In the genomic region with DNA sequence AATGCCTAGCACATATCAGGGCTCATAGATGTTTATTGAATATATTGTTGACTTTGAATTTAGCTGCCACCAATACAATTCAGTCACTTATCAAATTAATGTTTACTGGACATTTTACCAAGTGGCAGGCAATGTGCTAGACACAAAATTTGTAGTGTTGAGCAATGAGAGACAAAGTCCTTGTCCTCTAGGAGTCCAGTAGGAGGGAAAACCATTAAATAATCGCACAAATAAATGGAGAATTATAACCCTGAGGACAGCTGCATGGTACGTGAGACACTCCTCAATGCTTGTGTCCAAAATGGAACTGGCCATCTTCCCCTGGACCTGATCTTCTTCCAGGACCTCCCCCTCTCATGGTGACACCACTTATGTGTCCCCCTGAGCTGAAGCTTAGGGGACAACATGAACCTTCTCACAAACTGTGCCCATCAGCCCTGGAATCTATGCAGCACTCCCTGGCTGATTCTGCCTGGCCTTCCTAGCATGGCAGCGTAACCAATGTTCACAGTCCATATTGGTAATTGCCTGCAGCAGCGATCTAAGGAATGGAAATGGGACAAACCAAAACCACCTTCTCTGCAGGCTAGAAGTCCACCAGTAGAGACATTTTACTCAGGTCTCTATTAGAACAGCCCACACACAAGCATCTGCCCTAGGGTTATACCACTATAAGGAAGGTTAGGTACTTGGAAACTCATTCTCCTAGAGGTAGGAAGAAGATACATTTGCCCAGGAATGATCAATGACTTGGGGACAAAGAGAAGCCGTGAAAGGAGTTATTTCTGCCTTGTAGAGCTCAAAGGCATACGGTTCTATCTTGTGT, we compare ENCODE assay signal across 12 cellular contexts.
DNase-seq lines count a peak whose midpoint lies in the region; ATAC-seq and TF ChIP-seq lines count a peak whose summit lies in the region.
"Had no signal": no experiment of that assay in that cellular context is flagged by ENCODE, and none has a peak within 500 bp of the region (broad histone marks: within the 10 kb centered on the region; RNA-seq: fewer than 3 reads in every experiment).

No MANE protein-coding gene starts in this region.

- H3K4me2 ChIP-seq in SK-N-SH (no peak overlapping the region), PC-3 (ENCODE audit: low read length) (no peak overlapping the region), smooth muscle cell (no peak overlapping the region)
- H3K4me2 ChIP-seq: KMS-11 had no signal

- H3K27me3 Mint-ChIP-seq in activated CD4-positive, alpha-beta T cell treated with anti-CD3 and anti-CD28 coated beads, Interleukin-2, amount 10 ng/mL, durations not matched to agents 24 days and 14 days, result peaks cover 34% of the 10 kb centered on the region

- TF ChIP-seq RAD21 in SK-N-SH (IDR thresholded peaks at IDR 0.05; ENCODE audit: low read length), result no peak
- peak in 1 of 2 donors; percentile 16 for TF ChIP-seq RAD21 in liver (IDR thresholded peaks at IDR 0.05)

- TF ChIP-seq POLR2A in tibial nerve (IDR thresholded peaks at IDR 0.05), result no peak

- intact Hi-C loops in PC-3 (cut with micrococcal nuclease), result loop anchor here (1.0 to 5.0 kb wide), 4 partner anchors 34 to 102 kb away; no protein-coding TSS in a partner anchor
- intact Hi-C loops in activated CD4-positive, alpha-beta T cell treated with anti-CD3 and anti-CD28 coated beads, Interleukin-2, amount 10 ng/mL, durations not matched to agents 24 days and 14 days (cut with micrococcal nuclease), result loop anchor here (1.0 to 10.0 kb wide), 3 partner anchors 44 to 274 kb away; no protein-coding TSS in a partner anchor

- DNase-seq in SK-N-SH (no peak), PC-3 (no peak), smooth muscle cell (lab: John Stamatoyannopoulos, UW; ENCODE audit: unreplicated experiment) (no peak), DMS 273 (lab: John Stamatoyannopoulos, UW; ENCODE audit: unreplicated experiment) (no peak), tibial nerve (ENCODE audit: low spot score in 2 of 2) (no peak)
- DNase-seq in activated CD4-positive, alpha-beta T cell treated with anti-CD3 and anti-CD28 coated beads, Interleukin-2, amount 10 ng/mL, durations not matched to agents 24 days and 14 days, result no peak

- no peak overlapping the region for H3K4me3 Mint-ChIP-seq in activated CD4-positive, alpha-beta T cell treated with anti-CD3 and anti-CD28 coated beads, Interleukin-2, amount 10 ng/mL, durations not matched to agents 24 days and 14 days
- H3K4me3 Mint-ChIP-seq: CD4-positive, alpha-beta T cell had no signal

- no peaks in the 10 kb centered on the region for H3K9me3 ChIP-seq in SK-N-SH
- H3K9me3 ChIP-seq in PC-3 (ENCODE audit: low read length), result no peaks in the 10 kb centered on the region
- no peaks in the 10 kb centered on the region for H3K9me3 ChIP-seq in liver (ENCODE audit: control insufficient read depth in 4 of 4, low read length in 3 of 4)
- H3K9me3 ChIP-seq in smooth muscle cell (replicated peaks; ENCODE audit: low read depth), result no peaks in the 10 kb centered on the region
- H3K9me3 ChIP-seq in tibial nerve, result no peaks in the 10 kb centered on the region
- H3K9me3 ChIP-seq: Caco-2 had no signal

- H3K27ac ChIP-seq in SK-N-SH (ENCODE audit: low read depth in 2 of 2, low read length in 1 of 2) (no peak overlapping the region), PC-3 (ENCODE audit: low read length) (no peak overlapping the region), liver (ENCODE audit: low read depth in 1 of 2, low read length in 2 of 2) (peak overlapping the region in 1 of 2 donors; percentile 36), smooth muscle cell (ENCODE audit: low read depth) (peak overlapping the region; percentile 20), tibial nerve (peak overlapping the region in 1 of 4 donors; percentile 63)
- H3K27ac ChIP-seq: KMS-11 had no signal

- no peaks in the 10 kb centered on the region for H3K9me2 ChIP-seq in SK-N-SH
- H3K9me2 ChIP-seq in PC-3 (replicated peaks; ENCODE audit: low read length), result no peaks in the 10 kb centered on the region

- H3F3A ChIP-seq in SK-N-SH (replicated peaks; ENCODE audit: insufficient read depth), result peaks cover 6% of the 10 kb centered on the region
- no peaks in the 10 kb centered on the region for H3F3A ChIP-seq in PC-3 (ENCODE audit: low read length, unreplicated experiment)
- peaks cover 47% of the 10 kb centered on the region for H3F3A ChIP-seq in smooth muscle cell (ENCODE audit: low read depth)

- TF ChIP-seq CTCF in SK-N-SH (IDR thresholded peaks at IDR 0.05), result no peak
- TF ChIP-seq CTCF in PC-3 (conservative IDR thresholded peaks at IDR 0.05; ENCODE audit: low read depth, low read length), result no peak
- TF ChIP-seq CTCF in liver (IDR thresholded peaks at IDR 0.05; ENCODE audit: low read depth, low read length, missing input control), result no peak
- TF ChIP-seq CTCF in smooth muscle cell (IDR thresholded peaks at IDR 0.05; ENCODE audit: borderline replicate concordance, insufficient read depth, poor library complexity, severe bottlenecking), result no peak
- TF ChIP-seq CTCF in tibial nerve (IDR thresholded peaks at IDR 0.05), result no peak

- H3K4me3 ChIP-seq in SK-N-SH (ENCODE audit: low read depth in 2 of 2, low read length in 1 of 2) (no peak overlapping the region), PC-3 (ENCODE audit: low read length) (no peak overlapping the region), liver (ENCODE audit: low read depth in 1 of 3, low read length in 3 of 3) (no peak overlapping the region), smooth muscle cell (no peak overlapping the region), tibial nerve (no peak overlapping the region)
- H3K4me3 ChIP-seq: GM12878 had no signal

- H3K4me1 ChIP-seq in SK-N-SH (ENCODE audit: control insufficient read depth in 1 of 2, insufficient read depth in 2 of 2, low read depth in 1 of 2, low read length in 1 of 2) (peaks cover 0 to 14% of the 10 kb centered on the region in 2 experiments; a peak in 2 of 4 replicates), PC-3 (ENCODE audit: insufficient read depth, low read length) (peaks cover 8% of the 10 kb centered on the region; the same call in 1 of the 2 replicates), liver (ENCODE audit: control insufficient read depth in 4 of 4, insufficient read depth in 4 of 4, low read length in 3 of 4) (peaks cover 5 to 25% (median 14%) of the 10 kb centered on the region in 4 donors), smooth muscle cell (ENCODE audit: low read depth) (peaks cover 10% of the 10 kb centered on the region), tibial nerve (peaks cover 0 to 8% (median 0%) of the 10 kb centered on the region in 4 donors)
- H3K4me1 ChIP-seq: Caco-2 had no signal

- no peaks in the 10 kb centered on the region for H3K27me3 ChIP-seq in SK-N-SH (ENCODE audit: insufficient read depth)
- no peaks in the 10 kb centered on the region for H3K27me3 ChIP-seq in PC-3 (ENCODE audit: low read length)
- H3K27me3 ChIP-seq in liver (ENCODE audit: control insufficient read depth in 4 of 4, insufficient read depth in 4 of 4, low read length in 3 of 4), result no peaks in the 10 kb centered on the region
- no peaks in the 10 kb centered on the region for H3K27me3 ChIP-seq in smooth muscle cell (ENCODE audit: low read depth)
- H3K27me3 ChIP-seq in tibial nerve, result no peaks in the 10 kb centered on the region

- TF ChIP-seq EP300 in SK-N-SH (IDR thresholded peaks at IDR 0.05; ENCODE audit: borderline replicate concordance in 1 of 2, low read depth in 1 of 2, low read length in 1 of 2) (no peak), tibial nerve (IDR thresholded peaks at IDR 0.05) (no peak)

- peaks cover 2% of the 10 kb centered on the region for H3K4me1 Mint-ChIP-seq in activated CD4-positive, alpha-beta T cell treated with anti-CD3 and anti-CD28 coated beads, Interleukin-2, amount 10 ng/mL, durations not matched to agents 24 days and 14 days

- no peaks in the 10 kb centered on the region for H3K9me3 Mint-ChIP-seq in activated CD4-positive, alpha-beta T cell treated with anti-CD3 and anti-CD28 coated beads, Interleukin-2, amount 10 ng/mL, durations not matched to agents 24 days and 14 days
- H3K9me3 Mint-ChIP-seq: CD4-positive, alpha-beta T cell had no signal

- 64% methylated on average over 5 of the region's 6 CpGs for WGBS in SK-N-SH (ENCODE audit: low lambda C conversion rate)
- 53% methylated on average over 6 of the region's 6 CpGs for WGBS in liver
- whole genome bisulfite sequencing in smooth muscle cell (ENCODE audit: low lambda C conversion rate), result 89% methylated on average over 6 of the region's 6 CpGs
- WGBS in tibial nerve, 2 donors, result 82 to 86% methylated on average over 6 of the region's 6 CpGs

- H3K9ac ChIP-seq in SK-N-SH (no peak overlapping the region), PC-3 (ENCODE audit: low read length) (no peak overlapping the region), liver (ENCODE audit: low read depth in 1 of 2, low read length in 2 of 2) (no peak overlapping the region), smooth muscle cell (ENCODE audit: low read depth) (no peak overlapping the region)
- H3K9ac ChIP-seq: KMS-11 had no signal

- H2AFZ ChIP-seq in SK-N-SH (ENCODE audit: low read depth) (no peak overlapping the region), PC-3 (ENCODE audit: low read length) (peak overlapping the region; percentile 49; the same call in 1 of the 2 replicates), smooth muscle cell (ENCODE audit: low read depth) (no peak overlapping the region)

- H3K36me3 ChIP-seq in SK-N-SH (replicated peaks in 1 of 2; ENCODE audit: control insufficient read depth in 1 of 2, insufficient read depth in 2 of 2, low read length in 1 of 2) (no peaks in the 10 kb centered on the region), PC-3 (ENCODE audit: low read depth, low read length) (no peaks in the 10 kb centered on the region), liver (ENCODE audit: control insufficient read depth in 4 of 4, insufficient read depth in 3 of 4, low read depth in 1 of 4, low read length in 3 of 4) (no peaks in the 10 kb centered on the region), smooth muscle cell (ENCODE audit: low read depth) (no peaks in the 10 kb centered on the region), tibial nerve (no peaks in the 10 kb centered on the region)

- ATAC-seq in SK-N-SH treated with all-trans-retinoic acid at 6 μM for 48 hours (peak; percentile 16), PC-3 (peak; percentile 31)

- BruUV-seq in PC-3 (replicated peaks; lab: Mats Ljungman, UMichigan), result no TSS peak

- H4K20me1 ChIP-seq in SK-N-SH (ENCODE audit: insufficient read depth) (no peaks in the 10 kb centered on the region), PC-3 (ENCODE audit: low read length) (no peaks in the 10 kb centered on the region), smooth muscle cell (ENCODE audit: low read depth) (no peaks in the 10 kb centered on the region)

- H3K79me2 ChIP-seq in SK-N-SH (ENCODE audit: insufficient read depth) (no peaks in the 10 kb centered on the region; the same call in 1 of the 2 replicates), PC-3 (ENCODE audit: low read length) (no peaks in the 10 kb centered on the region), smooth muscle cell (ENCODE audit: low read depth) (peaks cover 8% of the 10 kb centered on the region)

- POLR2A ChIA-PET in SK-N-SH (lab: Yijun Ruan, JAX), result no interaction called here
- POLR2A ChIA-PET in PC-3 (lab: Charles Lee; ENCODE audit: unreplicated experiment), result no interaction called here

- no peak overlapping the region for H3K27ac Mint-ChIP-seq in activated CD4-positive, alpha-beta T cell treated with anti-CD3 and anti-CD28 coated beads, Interleukin-2, amount 10 ng/mL, durations not matched to agents 24 days and 14 days
- H3K27ac Mint-ChIP-seq: CD4-positive, alpha-beta T cell had no signal

- CTCF ChIA-PET in SK-N-SH (lab: Yijun Ruan, JAX), result interaction anchor here (0.6 to 13.0 kb wide), 28 partner anchors 8 to 459 kb away, joined by 3 to 244 read pairs (median 6); partner anchors contain the start of gene FGF1
- CTCF ChIA-PET in PC-3 (lab: Charles Lee), result interaction anchor here (0.6 to 0.9 kb wide), 3 partner anchors 46 to 103 kb away, joined by 3 to 5 read pairs (median 5); no protein-coding TSS in a partner anchor

- no peaks in the 10 kb centered on the region for H3K36me3 Mint-ChIP-seq in activated CD4-positive, alpha-beta T cell treated with anti-CD3 and anti-CD28 coated beads, Interleukin-2, amount 10 ng/mL, durations not matched to agents 24 days and 14 days (ENCODE audit: low read depth)
